Comparison of ENCODE assay signal across 28 cellular contexts in the genomic region with DNA sequence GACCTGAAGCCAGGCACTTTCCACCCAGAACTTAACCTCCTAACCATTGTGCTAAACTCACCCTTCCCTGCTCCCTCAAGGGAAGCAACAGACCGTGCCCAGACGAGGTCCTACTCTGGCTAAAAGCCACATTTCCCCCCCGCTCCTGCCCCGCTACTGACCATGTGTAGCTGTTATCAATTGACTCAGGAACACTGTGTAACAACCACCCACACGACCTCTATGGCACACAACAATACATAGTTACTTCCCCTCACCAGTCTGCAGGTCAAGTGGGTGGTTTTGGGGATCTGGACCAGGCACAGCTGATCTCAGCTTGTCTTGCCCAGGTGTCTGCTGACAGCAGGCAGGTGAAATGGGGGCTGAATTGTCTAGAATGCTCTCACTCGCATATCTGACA. TPM values are rescaled to one million over a fixed set of nuclear protein-coding genes. Genes with fewer than 3 reads are reported as not detected.
"Had no signal": no experiment of that assay in that cellular context is flagged by ENCODE, and none has a peak within 500 bp of the region (broad histone marks: within the 10 kb centered on the region; RNA-seq: fewer than 3 reads in every experiment).

No MANE protein-coding gene starts in this region.

- H3K9me3 ChIP-seq: Peyer's patch, SJSA1 had no signal

- ATAC-seq: activated CD8-positive, alpha-beta memory T cell treated with anti-CD3 and anti-CD28 coated beads, Interleukin-2, amount 10 ng/mL, durations not matched to agents 7 days and 5 days; SK-N-SH treated with all-trans-retinoic acid at 6 μM for 48 hours had no signal

- H3K27ac Mint-ChIP-seq: activated CD4-positive, alpha-beta T cell treated with anti-CD3 and anti-CD28 coated beads, Interleukin-2, amount 10 ng/mL, durations not matched to agents 24 days and 14 days; activated CD8-positive, alpha-beta memory T cell treated with anti-CD3 and anti-CD28 coated beads, Interleukin-2, amount 10 ng/mL, durations not matched to agents 7 days and 5 days; activated naive CD4-positive, alpha-beta T cell treated with anti-CD3 and anti-CD28 coated beads for 36 hours; activated naive CD8-positive, alpha-beta T cell; activated T-cell treated with anti-CD3 and anti-CD28 coated beads, Interleukin-2, amount 50 U/mL, for 24 hours; activated T-helper 1 cell treated with anti-CD3 and anti-CD28 coated beads, Interleukin-12 subunit alpha, Interleukin-12 subunit beta, Interleukin-2, Interleukin-4 antibody, amounts not matched to agents 30 ng/mL and 10 ng/mL and 1 ng/mL, durations not matched to agents 14 hours and 24 hours and 36 hours; T-helper 2 cell treated with Interferon-gamma antibody and Interleukin-4, amounts not matched to agents 5 μg/mL and 100 μg/mL, for 36 hours had no signal

- H3K27ac ChIP-seq: Peyer's patch, RWPE1, SJSA1 had no signal

- H3K9me3 Mint-ChIP-seq: activated CD4-positive, alpha-beta T cell treated with anti-CD3 and anti-CD28 coated beads, Interleukin-2, amount 10 ng/mL, durations not matched to agents 24 days and 14 days; activated naive CD4-positive, alpha-beta T cell treated with anti-CD3 and anti-CD28 coated beads for 36 hours; activated T-cell treated with anti-CD3 and anti-CD28 coated beads, Interleukin-2, amount 50 U/mL, for 24 hours; activated T-helper 1 cell treated with anti-CD3 and anti-CD28 coated beads, Interleukin-12 subunit alpha, Interleukin-12 subunit beta, Interleukin-2, Interleukin-4 antibody, amounts not matched to agents 30 ng/mL and 10 ng/mL and 1 ng/mL, durations not matched to agents 14 hours and 24 hours and 36 hours; T-helper 2 cell treated with Interferon-gamma antibody and Interleukin-4, amounts not matched to agents 5 μg/mL and 100 μg/mL, for 36 hours had no signal

- H3K36me3 Mint-ChIP-seq: activated CD8-positive, alpha-beta memory T cell treated with anti-CD3 and anti-CD28 coated beads, Interleukin-2, amount 10 ng/mL, durations not matched to agents 7 days and 5 days; activated naive CD8-positive, alpha-beta T cell had no signal

- H3K27me3 ChIP-seq: Peyer's patch had no signal

- H3K36me3 ChIP-seq: Peyer's patch, SJSA1 had no signal

- DNase-seq: activated CD4-positive, alpha-beta T cell treated with anti-CD3 and anti-CD28 coated beads for 1 hour; activated CD4-positive, alpha-beta T cell treated with anti-CD3 and anti-CD28 coated beads, Interleukin-2, amount 10 ng/mL, durations not matched to agents 24 days and 14 days; activated CD4-positive, alpha-beta T cell treated with anti-CD3 and anti-CD28 coated beads, Interleukin-2, amount 50 U/mL, for 48 hours; activated CD8-positive, alpha-beta memory T cell treated with anti-CD3 and anti-CD28 coated beads, Interleukin-2, amount 10 ng/mL, durations not matched to agents 7 days and 5 days; activated gamma-delta T cell; activated naive CD4-positive, alpha-beta T cell treated with anti-CD3 and anti-CD28 coated beads for 36 hours; activated T-cell treated with anti-CD3 and anti-CD28 coated beads, Interleukin-2, amount 50 U/mL, for 24 hours; amygdala; central memory CD4-positive, alpha-beta T cell; KBM-7; NCI-H1048; NCI-H146; NCI-H187 treated with DMSO at 0.1 percent for 48 hours; NCI-H2081 treated with DMSO at 0.1 percent for 48 hours; NCI-H2171; NCI-H2227 treated with DMSO at 0.1 percent for 48 hours; NCI-H526; NCI-H82; Peyer's patch; SHP77; SW 1271 had no signal

- H3K4me3 ChIP-seq: Peyer's patch, SJSA1 had no signal

- H3K4me3 Mint-ChIP-seq: activated CD4-positive, alpha-beta T cell treated with anti-CD3 and anti-CD28 coated beads, Interleukin-2, amount 10 ng/mL, durations not matched to agents 24 days and 14 days; activated CD8-positive, alpha-beta memory T cell treated with anti-CD3 and anti-CD28 coated beads, Interleukin-2, amount 10 ng/mL, durations not matched to agents 7 days and 5 days; activated naive CD4-positive, alpha-beta T cell treated with anti-CD3 and anti-CD28 coated beads for 36 hours; activated naive CD8-positive, alpha-beta T cell; activated T-cell treated with anti-CD3 and anti-CD28 coated beads, Interleukin-2, amount 50 U/mL, for 24 hours; activated T-helper 1 cell treated with anti-CD3 and anti-CD28 coated beads, Interleukin-12 subunit alpha, Interleukin-12 subunit beta, Interleukin-2, Interleukin-4 antibody, amounts not matched to agents 30 ng/mL and 10 ng/mL and 1 ng/mL, durations not matched to agents 14 hours and 24 hours and 36 hours; T-helper 2 cell treated with Interferon-gamma antibody and Interleukin-4, amounts not matched to agents 5 μg/mL and 100 μg/mL, for 36 hours had no signal

- H3K4me1 Mint-ChIP-seq: activated CD4-positive, alpha-beta T cell treated with anti-CD3 and anti-CD28 coated beads, Interleukin-2, amount 10 ng/mL, durations not matched to agents 24 days and 14 days; activated CD8-positive, alpha-beta memory T cell treated with anti-CD3 and anti-CD28 coated beads, Interleukin-2, amount 10 ng/mL, durations not matched to agents 7 days and 5 days had no signal

- H3K4me1 ChIP-seq: Peyer's patch had no signal

RNA-seq across cellular contexts. Expression of gene CAMK2N1, which starts 40.1 kb away (rescaled TPM):
- total RNA-seq: OCI-LY7 had no signal
